In the genomic region with DNA sequence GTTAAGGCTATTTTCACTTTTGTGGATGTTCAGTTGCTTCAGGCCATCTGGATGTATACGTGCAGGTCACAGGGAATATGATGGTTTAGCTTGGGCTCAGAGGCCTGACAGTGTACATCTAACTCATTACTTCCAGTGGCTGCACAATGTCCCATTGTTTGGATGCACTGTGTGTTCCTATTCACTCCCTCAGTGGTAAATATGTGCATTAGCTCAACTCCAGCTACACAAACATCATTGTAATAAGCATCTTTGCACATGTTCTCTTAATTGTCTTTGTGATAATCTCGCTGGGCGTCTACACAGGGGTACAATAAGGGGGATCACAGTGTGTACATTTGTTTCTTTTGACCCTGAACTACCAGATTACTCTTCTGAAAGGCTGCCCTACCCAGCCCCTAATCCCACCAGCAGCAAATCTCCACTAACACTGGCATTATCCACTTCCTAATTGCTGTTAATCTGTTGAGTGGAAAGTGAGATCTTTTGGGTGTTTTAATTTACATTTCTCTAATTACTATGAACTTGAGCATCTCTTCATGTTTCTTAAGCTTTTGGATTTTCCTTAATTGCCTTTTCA, we compare ENCODE assay signal across 23 cellular contexts. TPM values are rescaled to one million over a fixed set of nuclear protein-coding genes. Genes with fewer than 3 reads are reported as not detected.
DNase-seq lines count a peak whose midpoint lies in the region; ATAC-seq and TF ChIP-seq lines count a peak whose summit lies in the region.
"Had no signal": no experiment of that assay in that cellular context is flagged by ENCODE, and none has a peak within 500 bp of the region (broad histone marks: within the 10 kb centered on the region; RNA-seq: fewer than 3 reads in every experiment).

No MANE protein-coding gene starts in this region.

- no peak overlapping the region for H3K4me2 ChIP-seq in neural progenitor cell

- H3K27me3 ChIP-seq in WERI-Rb-1 (ENCODE audit: insufficient read depth, low read depth, severe bottlenecking) (no peaks in the 10 kb centered on the region), neural progenitor cell (no peaks in the 10 kb centered on the region), esophagus squamous epithelium (no peaks in the 10 kb centered on the region)
- H3K27me3 ChIP-seq: MG63 had no signal

- no peaks in the 10 kb centered on the region for H4K20me1 ChIP-seq in neural progenitor cell (ENCODE audit: low read depth)

- no peaks in the 10 kb centered on the region for H3F3A ChIP-seq in neural progenitor cell (ENCODE audit: low read depth)

- H3K4me3 ChIP-seq in WERI-Rb-1 (ENCODE audit: low read depth, low read length) (no peak overlapping the region), neural progenitor cell (no peak overlapping the region), esophagus squamous epithelium (no peak overlapping the region)
- H3K4me3 ChIP-seq: MG63 had no signal

- no peaks in the 10 kb centered on the region for H3K79me2 ChIP-seq in neural progenitor cell (ENCODE audit: low read depth)

- no peak for TF ChIP-seq POLR2A in esophagus squamous epithelium (IDR thresholded peaks at IDR 0.05)

- intact Hi-C loops in esophagus squamous epithelium (cut with DNase I) = no loop called here

- no peak overlapping the region for H3K27ac Mint-ChIP-seq in neural progenitor cell
- H3K27ac Mint-ChIP-seq in stimulated activated naive B cell treated with anti-CD40 and anti-IgM and Interleukin-4, amounts not matched to agents 10 μg/mL and 1 μg/mL and 100 μg/mL, for 72 hours = no peak overlapping the region
- H3K27ac Mint-ChIP-seq: activated naive CD8-positive, alpha-beta T cell treated with anti-CD3 and anti-CD28 coated beads for 36 hours; activated T-helper 17 cell treated with anti-CD3 and anti-CD28 coated beads, Interleukin-2, amount 50 U/mL, for 72 hours; effector memory CD8-positive, alpha-beta T cell had no signal

- no peak overlapping the region for H3K9ac ChIP-seq in neural progenitor cell

- no peaks in the 10 kb centered on the region for H3K27me3 Mint-ChIP-seq in neural progenitor cell (ENCODE audit: insufficient read depth, low read depth)
- peaks cover 0 to 13% of the 10 kb centered on the region in 2 donors for H3K27me3 Mint-ChIP-seq in stimulated activated naive B cell treated with anti-CD40 and anti-IgM and Interleukin-4, amounts not matched to agents 10 μg/mL and 1 μg/mL and 100 μg/mL, for 72 hours
- H3K27me3 Mint-ChIP-seq: IgD-negative memory B cell had no signal

- H3K4me3 Mint-ChIP-seq in neural progenitor cell = no peak overlapping the region
- H3K4me3 Mint-ChIP-seq in stimulated activated naive B cell treated with anti-CD40 and anti-IgM and Interleukin-4, amounts not matched to agents 10 μg/mL and 1 μg/mL and 100 μg/mL, for 72 hours = no peak overlapping the region
- H3K4me3 Mint-ChIP-seq: activated naive CD8-positive, alpha-beta T cell treated with anti-CD3 and anti-CD28 coated beads for 36 hours; activated T-helper 17 cell treated with anti-CD3 and anti-CD28 coated beads, Interleukin-2, amount 50 U/mL, for 72 hours; effector memory CD8-positive, alpha-beta T cell; IgD-negative memory B cell had no signal

- peaks cover 2% of the 10 kb centered on the region for H3K9me3 Mint-ChIP-seq in neural progenitor cell
- H3K9me3 Mint-ChIP-seq in stimulated activated naive B cell treated with anti-CD40 and anti-IgM and Interleukin-4, amounts not matched to agents 10 μg/mL and 1 μg/mL and 100 μg/mL, for 72 hours = peaks cover 0 to 4% of the 10 kb centered on the region in 2 donors
- H3K9me3 Mint-ChIP-seq: activated T-helper 17 cell treated with anti-CD3 and anti-CD28 coated beads, Interleukin-2, amount 50 U/mL, for 72 hours; effector memory CD8-positive, alpha-beta T cell had no signal

- no peaks in the 10 kb centered on the region for H3K9me3 ChIP-seq in WERI-Rb-1 (ENCODE audit: severe bottlenecking)
- no peaks in the 10 kb centered on the region for H3K9me3 ChIP-seq in neural progenitor cell (ENCODE audit: low read depth)
- H3K9me3 ChIP-seq in esophagus squamous epithelium = no peaks in the 10 kb centered on the region

- ATAC-seq in stimulated activated naive B cell treated with anti-CD40 and anti-IgM and Interleukin-4, amounts not matched to agents 10 μg/mL and 1 μg/mL and 100 μg/mL, for 72 hours (replicated peaks) = no peak
- ATAC-seq: activated T-helper 17 cell treated with anti-CD3 and anti-CD28 coated beads, Interleukin-2, amount 50 U/mL, for 72 hours; effector memory CD8-positive, alpha-beta T cell; left lobe of liver had no signal

- H3K36me3 Mint-ChIP-seq in neural progenitor cell = peaks cover 4% of the 10 kb centered on the region
- H3K36me3 Mint-ChIP-seq in stimulated activated naive B cell treated with anti-CD40 and anti-IgM and Interleukin-4, amounts not matched to agents 10 μg/mL and 1 μg/mL and 100 μg/mL, for 72 hours = peaks cover 8 to 11% of the 10 kb centered on the region in 2 donors
- H3K36me3 Mint-ChIP-seq: IgD-negative memory B cell had no signal

- H3K4me1 ChIP-seq in neural progenitor cell (peaks cover 19% of the 10 kb centered on the region), esophagus squamous epithelium (peaks cover 0 to 3% (median 0%) of the 10 kb centered on the region in 3 donors)

- TF ChIP-seq CTCF in WERI-Rb-1 (IDR thresholded peaks at IDR 0.05; ENCODE audit: low read depth, low read length) (no peak), neural progenitor cell (IDR thresholded peaks at IDR 0.05) (no peak), esophagus squamous epithelium (IDR thresholded peaks at IDR 0.05) (no peak)

- 83 to 93% methylated on average over 3 of the region's 3 CpGs for WGBS in esophagus squamous epithelium, 2 donors

- H3K4me1 Mint-ChIP-seq in neural progenitor cell = peaks cover 10% of the 10 kb centered on the region
- no peaks in the 10 kb centered on the region for H3K4me1 Mint-ChIP-seq in stimulated activated naive B cell treated with anti-CD40 and anti-IgM and Interleukin-4, amounts not matched to agents 10 μg/mL and 1 μg/mL and 100 μg/mL, for 72 hours
- H3K4me1 Mint-ChIP-seq: activated naive CD8-positive, alpha-beta T cell treated with anti-CD3 and anti-CD28 coated beads for 36 hours; activated T-helper 17 cell treated with anti-CD3 and anti-CD28 coated beads, Interleukin-2, amount 50 U/mL, for 72 hours; IgD-negative memory B cell had no signal

- DNase-seq in COLO829 (ENCODE audit: low spot score) (peak; percentile 29), NCI-H146 (lab: John Stamatoyannopoulos, UW) (peak; percentile 86), WERI-Rb-1 (peak; percentile 53), neural progenitor cell (ENCODE audit: low spot score) (peak; percentile 46), esophagus squamous epithelium (lab: John Stamatoyannopoulos, UW) (no peak), NCI-H2171 treated with DMSO at 0.1 percent for 48 hours (lab: John Stamatoyannopoulos, UW) (no peak), SKM-1 treated with dmso at 0.1 percent for 144 hours (lab: John Stamatoyannopoulos, UW; ENCODE audit: unreplicated experiment) (no peak)
- no peak for DNase-seq in stimulated activated naive B cell treated with anti-CD40 and anti-IgM and Interleukin-4, amounts not matched to agents 10 μg/mL and 1 μg/mL and 100 μg/mL, for 72 hours
- DNase-seq: ACHN; activated CD4-positive, alpha-beta T cell treated with anti-CD3 and anti-CD28 coated beads for 48 hours; activated naive CD8-positive, alpha-beta T cell treated with anti-CD3 and anti-CD28 coated beads for 36 hours; DMS 273 treated with DMSO at 0.1 percent for 48 hours; effector memory CD8-positive, alpha-beta T cell; GF-D8; glutamatergic neuron; MG63; NCI-H1436 treated with DMSO at 0.1 percent for 48 hours; NCI-H446 treated with DMSO at 0.1 percent for 48 hours; Right ventricle myocardium superior had no signal

- H3K27ac ChIP-seq in WERI-Rb-1 (no peak overlapping the region), neural progenitor cell (no peak overlapping the region), esophagus squamous epithelium (no peak overlapping the region)
- H3K27ac ChIP-seq: C4-2B had no signal

- H2AFZ ChIP-seq in neural progenitor cell (replicated peaks) = no peak overlapping the region

- H3K36me3 ChIP-seq in WERI-Rb-1 = no peaks in the 10 kb centered on the region
- no peaks in the 10 kb centered on the region for H3K36me3 ChIP-seq in neural progenitor cell
- no peaks in the 10 kb centered on the region for H3K36me3 ChIP-seq in esophagus squamous epithelium

RNA-seq across cellular contexts. Expression of gene POLE4, which starts 56.1 kb away (rescaled TPM):
- total RNA-seq in neural progenitor cell (ENCODE audit: low replicate concordance) (15.4 and 17.5 TPM in 2 replicates), esophagus squamous epithelium (10 to 100 TPM; 14.3 to 30.8 (median 20.3) TPM)

Comparison
In these comparisons a context has a peak if more than half of its experiments do, and no peak if none do; other contexts are left out.
1. DNase-seq: peak in COLO829 (single experiment), NCI-H146 (single experiment), WERI-Rb-1 (single experiment) and neural progenitor cell (single experiment); none in esophagus squamous epithelium (single experiment), stimulated activated naive B cell treated with anti-CD40 and anti-IgM and Interleukin-4, amounts not matched to agents 10 μg/mL and 1 μg/mL and 100 μg/mL, for 72 hours (single experiment), NCI-H2171 treated with DMSO at 0.1 percent for 48 hours (single experiment) and SKM-1 treated with dmso at 0.1 percent for 144 hours (single experiment).